In the genomic region with DNA sequence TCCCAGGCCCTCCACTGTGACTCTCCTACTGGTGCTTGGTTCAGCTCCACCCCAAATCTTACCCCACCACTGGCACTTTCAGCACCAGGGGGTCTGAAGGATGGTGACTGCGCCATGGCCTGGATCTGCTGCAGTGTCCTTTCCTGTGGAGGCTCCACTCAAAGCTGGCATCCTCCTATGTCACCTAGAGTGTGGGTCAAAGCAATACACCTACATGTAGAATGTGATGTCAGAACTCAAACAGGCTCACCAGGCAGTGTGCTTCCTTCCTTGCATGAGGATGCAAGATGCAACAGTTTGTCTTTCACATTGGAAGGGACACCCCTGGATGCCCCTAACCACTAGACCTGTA, we compare ENCODE assay signal across 15 cellular contexts. TPM values are rescaled to one million over a fixed set of nuclear protein-coding genes. Genes with fewer than 3 reads are reported as not detected.
A peak's percentile ranks its signal among the peaks of the same experiment; 100 is the strongest.
DNase-seq lines count a peak whose midpoint lies in the region; ATAC-seq and TF ChIP-seq lines count a peak whose summit lies in the region.
"Had no signal": no experiment of that assay in that cellular context is flagged by ENCODE, and none has a peak within 500 bp of the region (broad histone marks: within the 10 kb centered on the region; RNA-seq: fewer than 3 reads in every experiment).

No MANE protein-coding gene starts in this region.

- CTCF ChIA-PET in activated CD8-positive, alpha-beta T cell treated with anti-CD3 and anti-CD28 coated beads, Interleukin-2, amount 10 ng/mL, durations not matched to agents 7 days and 5 days (lab: Charles Lee), result no interaction called here
- CTCF ChIA-PET in Calu3 (lab: Charles Lee), result no interaction called here

- peaks cover 69% of the 10 kb centered on the region for H3K4me1 Mint-ChIP-seq in stimulated activated naive CD8-positive, alpha-beta T cell treated with anti-CD3 and anti-CD28 coated beads, Interleukin-15, Interleukin-2, amounts not matched to agents 100 ng/mL and 50 ng/mL, for 24 hours (ENCODE audit: low read depth)
- H3K4me1 Mint-ChIP-seq in activated CD8-positive, alpha-beta T cell treated with anti-CD3 and anti-CD28 coated beads, Interleukin-2, amount 10 ng/mL, durations not matched to agents 7 days and 5 days (ENCODE audit: low read depth), result peaks cover 66% of the 10 kb centered on the region
- H3K4me1 Mint-ChIP-seq in Calu3 (ENCODE audit: low read depth, unreplicated experiment), result peaks cover 21% of the 10 kb centered on the region

- H3K36me3 ChIP-seq in lung (ENCODE audit: control insufficient read depth in 2 of 2, insufficient read depth in 2 of 2, low read length in 2 of 2), result peaks cover 0 to 7% of the 10 kb centered on the region in 2 donors
- H3K36me3 ChIP-seq in upper lobe of right lung, result no peaks in the 10 kb centered on the region
- no peaks in the 10 kb centered on the region for H3K36me3 ChIP-seq in BE2C

- no peaks in the 10 kb centered on the region for H3K27me3 Mint-ChIP-seq in stimulated activated naive CD8-positive, alpha-beta T cell treated with anti-CD3 and anti-CD28 coated beads, Interleukin-15, Interleukin-2, amounts not matched to agents 100 ng/mL and 50 ng/mL, for 24 hours
- H3K27me3 Mint-ChIP-seq in activated CD8-positive, alpha-beta T cell treated with anti-CD3 and anti-CD28 coated beads, Interleukin-2, amount 10 ng/mL, durations not matched to agents 7 days and 5 days (ENCODE audit: low read depth), result no peaks in the 10 kb centered on the region
- peaks cover 32% of the 10 kb centered on the region for H3K27me3 Mint-ChIP-seq in Calu3 (ENCODE audit: unreplicated experiment)

- H3K27me3 ChIP-seq in lung (ENCODE audit: control insufficient read depth, insufficient read depth) (no peaks in the 10 kb centered on the region), upper lobe of right lung (no peaks in the 10 kb centered on the region), BE2C (peaks cover 18% of the 10 kb centered on the region)

- WGBS in lung, 2 donors, result 85 to 96% methylated on average over 1 of the region's 1 CpG

- no TSS peak for BruUV-seq in Calu3 (replicated peaks; lab: Mats Ljungman, UMichigan)

- H3K4me3 ChIP-seq in lung (peak overlapping the region; percentile 11), upper lobe of right lung (peak overlapping the region; percentile 71), BE2C (ENCODE audit: low read depth, low read length) (no peak overlapping the region)

- H3K36me3 Mint-ChIP-seq in stimulated activated naive CD8-positive, alpha-beta T cell treated with anti-CD3 and anti-CD28 coated beads, Interleukin-15, Interleukin-2, amounts not matched to agents 100 ng/mL and 50 ng/mL, for 24 hours (ENCODE audit: low read depth), result peaks cover 26% of the 10 kb centered on the region
- H3K36me3 Mint-ChIP-seq in activated CD8-positive, alpha-beta T cell treated with anti-CD3 and anti-CD28 coated beads, Interleukin-2, amount 10 ng/mL, durations not matched to agents 7 days and 5 days (ENCODE audit: low read depth), result peaks cover 52% of the 10 kb centered on the region
- peaks cover 15% of the 10 kb centered on the region for H3K36me3 Mint-ChIP-seq in Calu3 (ENCODE audit: insufficient read depth, unreplicated experiment)

- peak overlapping the region; percentile 82 for H3K27ac Mint-ChIP-seq in stimulated activated naive CD8-positive, alpha-beta T cell treated with anti-CD3 and anti-CD28 coated beads, Interleukin-15, Interleukin-2, amounts not matched to agents 100 ng/mL and 50 ng/mL, for 24 hours
- peak overlapping the region; percentile 32 for H3K27ac Mint-ChIP-seq in activated CD8-positive, alpha-beta T cell treated with anti-CD3 and anti-CD28 coated beads, Interleukin-2, amount 10 ng/mL, durations not matched to agents 7 days and 5 days
- H3K27ac Mint-ChIP-seq in Calu3 (ENCODE audit: unreplicated experiment), result no peak overlapping the region
- H3K27ac Mint-ChIP-seq: H9 had no signal

- TF ChIP-seq CTCF in lung (IDR thresholded peaks at IDR 0.05; ENCODE audit: control extremely low read depth, extremely low read depth), result no peak
- no peak for TF ChIP-seq CTCF in upper lobe of right lung (IDR thresholded peaks at IDR 0.05)
- no peak for TF ChIP-seq CTCF in BE2C (IDR thresholded peaks at IDR 0.05; ENCODE audit: low read depth, low read length)
- no peak for TF ChIP-seq CTCF in Calu3 (IDR thresholded peaks at IDR 0.05; ENCODE audit: unreplicated experiment)

- H3K27ac ChIP-seq in lung (ENCODE audit: low read depth in 1 of 2, low read length in 1 of 2), result no peak overlapping the region
- H3K27ac ChIP-seq in upper lobe of right lung, result no peak overlapping the region

- H3K9me3 ChIP-seq in lung (ENCODE audit: control insufficient read depth in 2 of 2, insufficient read depth in 1 of 2, low read length in 1 of 2) (no peaks in the 10 kb centered on the region), upper lobe of right lung (no peaks in the 10 kb centered on the region), BE2C (no peaks in the 10 kb centered on the region)

- H3K4me1 ChIP-seq in lung (ENCODE audit: control insufficient read depth in 2 of 2, insufficient read depth in 2 of 2, low read length in 2 of 2), result peaks cover 0 to 22% of the 10 kb centered on the region in 2 donors
- peaks cover 26% of the 10 kb centered on the region for H3K4me1 ChIP-seq in upper lobe of right lung
- H3K4me1 ChIP-seq in BE2C, result no peaks in the 10 kb centered on the region

- intact Hi-C loops in upper lobe of right lung (cut with DNase I), result no loop called here
- intact Hi-C loops in Calu3 (cut with micrococcal nuclease; ENCODE audit: unreplicated experiment), result no loop called here

- peak overlapping the region; percentile 98 for H3K4me3 Mint-ChIP-seq in stimulated activated naive CD8-positive, alpha-beta T cell treated with anti-CD3 and anti-CD28 coated beads, Interleukin-15, Interleukin-2, amounts not matched to agents 100 ng/mL and 50 ng/mL, for 24 hours
- H3K4me3 Mint-ChIP-seq in activated CD8-positive, alpha-beta T cell treated with anti-CD3 and anti-CD28 coated beads, Interleukin-2, amount 10 ng/mL, durations not matched to agents 7 days and 5 days, result peak overlapping the region; percentile 98
- no peak overlapping the region for H3K4me3 Mint-ChIP-seq in Calu3 (ENCODE audit: low read depth, unreplicated experiment)
- H3K4me3 Mint-ChIP-seq: H9 had no signal

- no peaks in the 10 kb centered on the region for H3K9me3 Mint-ChIP-seq in stimulated activated naive CD8-positive, alpha-beta T cell treated with anti-CD3 and anti-CD28 coated beads, Interleukin-15, Interleukin-2, amounts not matched to agents 100 ng/mL and 50 ng/mL, for 24 hours
- H3K9me3 Mint-ChIP-seq in activated CD8-positive, alpha-beta T cell treated with anti-CD3 and anti-CD28 coated beads, Interleukin-2, amount 10 ng/mL, durations not matched to agents 7 days and 5 days (ENCODE audit: insufficient read depth), result no peaks in the 10 kb centered on the region
- H3K9me3 Mint-ChIP-seq in Calu3 (ENCODE audit: low read depth, unreplicated experiment), result no peaks in the 10 kb centered on the region
- H3K9me3 Mint-ChIP-seq: H9 had no signal

- POLR2A ChIA-PET in activated CD8-positive, alpha-beta T cell treated with anti-CD3 and anti-CD28 coated beads, Interleukin-2, amount 10 ng/mL, durations not matched to agents 7 days and 5 days (lab: Charles Lee), result interaction anchor here (1.1 kb wide), 1 partner anchor 64 kb away, joined by 3 read pairs; no protein-coding TSS in a partner anchor

- DNase-seq in stimulated activated naive CD8-positive, alpha-beta T cell treated with anti-CD3 and anti-CD28 coated beads, Interleukin-15, Interleukin-2, amounts not matched to agents 100 U/mL and 50 U/mL, for 24 hours, result no peak
- no peak for DNase-seq in activated CD8-positive, alpha-beta T cell treated with anti-CD3 and anti-CD28 coated beads, Interleukin-2, amount 10 ng/mL, durations not matched to agents 7 days and 5 days
- DNase-seq in lung (ENCODE audit: low spot score) (no peak), upper lobe of right lung (no peak), BE2C (no peak), amniotic stem cell (lab: John Stamatoyannopoulos, UW) (no peak), Calu3 (no peak)
- DNase-seq: AML-193; effector CD8-positive, alpha-beta T cell; foreskin fibroblast; H9; NCI-H187; NCI-H774; stimulated activated CD4-positive, alpha-beta T cell treated with anti-CD3 and anti-CD28 coated beads, Interleukin-2, amount 100 ng/mL, for 48 hours had no signal

- ATAC-seq in stimulated activated naive CD8-positive, alpha-beta T cell treated with anti-CD3 and anti-CD28 coated beads, Interleukin-15, Interleukin-2, amounts not matched to agents 100 U/mL and 50 U/mL, for 24 hours, result no peak
- no peak for ATAC-seq in activated CD8-positive, alpha-beta T cell treated with anti-CD3 and anti-CD28 coated beads, Interleukin-2, amount 10 ng/mL, durations not matched to agents 7 days and 5 days
- no peak for ATAC-seq in lung (ENCODE audit: insufficient read depth, low FRiP score)
- ATAC-seq in upper lobe of right lung, result no peak

RNA-seq across cellular contexts. Expression of a gene that starts 32.8 kb away (rescaled TPM):
- 10 to 100 TPM; 49.0 TPM for total RNA-seq in activated CD8-positive, alpha-beta T cell treated with anti-CD3 and anti-CD28 coated beads, Interleukin-2, amount 10 ng/mL, durations not matched to agents 7 days and 5 days
- total RNA-seq in lung (1 to 10 TPM; 5.3 to 9.6 TPM), upper lobe of right lung (8.2 TPM), Calu3 (2022) (59.3 and 64.3 TPM in 2 replicates)
- polyA plus RNA-seq in lung, result 10 to 100 TPM in 1 of 2 donors, 1 to 10 TPM in 1; 3.8 to 10.2 TPM
- 0.29 TPM for polyA plus RNA-seq in BE2C (2012; ENCODE audit: insufficient read depth, insufficient read length, low read depth)
